ENCODE assay signal across 24 cellular contexts in genomic region chr2:224841910-224842309, GRCh38.
"Had no signal": no experiment of that assay in that cellular context is flagged by ENCODE, and none has a peak within 500 bp of the region (broad histone marks: within the 10 kb centered on the region; RNA-seq: fewer than 3 reads in every experiment).

No MANE protein-coding gene starts in this region.

- H3K27me3 Mint-ChIP-seq: activated CD4-positive, alpha-beta memory T cell treated with anti-CD3 and anti-CD28 coated beads, Interleukin-2, amount 10 ng/mL, durations not matched to agents 7 days and 5 days; activated CD4-positive, alpha-beta T cell treated with anti-CD3 and anti-CD28 coated beads, Interleukin-2, amount 10 ng/mL, durations not matched to agents 7 days and 5 days; activated CD8-positive, alpha-beta memory T cell treated with anti-CD3 and anti-CD28 coated beads, Interleukin-2, amount 10 ng/mL, durations not matched to agents 7 days and 5 days; activated naive CD4-positive, alpha-beta T cell treated with anti-CD3 and anti-CD28 coated beads, Interleukin-2, amount 10 ng/mL, durations not matched to agents 7 days and 5 days; central memory CD8-positive, alpha-beta T cell; type B pancreatic cell had no signal

- H3K9me3 Mint-ChIP-seq: activated naive CD4-positive, alpha-beta T cell treated with anti-CD3 and anti-CD28 coated beads, Interleukin-2, amount 10 ng/mL, durations not matched to agents 7 days and 5 days; type B pancreatic cell had no signal

- DNase-seq: activated CD4-positive, alpha-beta memory T cell treated with anti-CD3 and anti-CD28 coated beads, Interleukin-2, amount 10 ng/mL, durations not matched to agents 7 days and 5 days; activated CD4-positive, alpha-beta T cell treated with anti-CD3 and anti-CD28 coated beads for 1 hour; activated CD4-positive, alpha-beta T cell treated with anti-CD3 and anti-CD28 coated beads, Interleukin-2, amount 10 ng/mL, durations not matched to agents 7 days and 5 days; activated CD8-positive, alpha-beta memory T cell treated with anti-CD3 and anti-CD28 coated beads, Interleukin-2, amount 10 ng/mL, durations not matched to agents 7 days and 5 days; activated gamma-delta T cell; activated naive CD4-positive, alpha-beta T cell treated with anti-CD3 and anti-CD28 coated beads, Interleukin-2, amount 10 ng/mL, durations not matched to agents 7 days and 5 days; amniotic stem cell; dermis blood vessel endothelial cell; effector CD8-positive, alpha-beta T cell; gastrocnemius medialis; islet precursor cell; left ventricle myocardium inferior; nucleus accumbens; pancreas; psoas muscle; stimulated activated CD4-positive, alpha-beta T cell treated with anti-CD3 and anti-CD28 coated beads, Interleukin-15, amount 100 ng/mL, for 24 hours; stimulated activated CD4-positive, alpha-beta T cell treated with anti-CD3 and anti-CD28 coated beads, Interleukin-2, amount 100 ng/mL, for 24 hours; stimulated activated naive CD4-positive, alpha-beta T cell treated with Interleukin-2 at 50 U/mL for 16 hours; T1000; uterus had no signal

- H3K4me1 Mint-ChIP-seq: activated CD4-positive, alpha-beta T cell treated with anti-CD3 and anti-CD28 coated beads, Interleukin-2, amount 10 ng/mL, durations not matched to agents 7 days and 5 days; activated naive CD4-positive, alpha-beta T cell treated with anti-CD3 and anti-CD28 coated beads, Interleukin-2, amount 10 ng/mL, durations not matched to agents 7 days and 5 days; central memory CD8-positive, alpha-beta T cell had no signal

- ATAC-seq: activated CD8-positive, alpha-beta memory T cell treated with anti-CD3 and anti-CD28 coated beads, Interleukin-2, amount 10 ng/mL, durations not matched to agents 7 days and 5 days; gastrocnemius medialis; pancreas; psoas muscle; WTC11 had no signal

- H3K27ac Mint-ChIP-seq: activated naive CD4-positive, alpha-beta T cell treated with anti-CD3 and anti-CD28 coated beads, Interleukin-2, amount 10 ng/mL, durations not matched to agents 7 days and 5 days; T-helper 1 cell treated with Interleukin-12 subunit alpha and Interleukin-12 subunit beta and Interleukin-4 antibody, amounts not matched to agents 30 μg/mL and 1 μg/mL, for 36 hours; type B pancreatic cell had no signal

- H3K4me3 Mint-ChIP-seq: activated CD4-positive, alpha-beta memory T cell treated with anti-CD3 and anti-CD28 coated beads, Interleukin-2, amount 10 ng/mL, durations not matched to agents 7 days and 5 days; activated CD4-positive, alpha-beta T cell treated with anti-CD3 and anti-CD28 coated beads, Interleukin-2, amount 10 ng/mL, durations not matched to agents 7 days and 5 days; activated CD8-positive, alpha-beta memory T cell treated with anti-CD3 and anti-CD28 coated beads, Interleukin-2, amount 10 ng/mL, durations not matched to agents 7 days and 5 days; activated naive CD4-positive, alpha-beta T cell treated with anti-CD3 and anti-CD28 coated beads, Interleukin-2, amount 10 ng/mL, durations not matched to agents 7 days and 5 days; central memory CD8-positive, alpha-beta T cell; T-helper 1 cell treated with Interleukin-12 subunit alpha and Interleukin-12 subunit beta and Interleukin-4 antibody, amounts not matched to agents 30 μg/mL and 1 μg/mL, for 36 hours; type B pancreatic cell; WTC11 had no signal
